In the genomic region with DNA sequence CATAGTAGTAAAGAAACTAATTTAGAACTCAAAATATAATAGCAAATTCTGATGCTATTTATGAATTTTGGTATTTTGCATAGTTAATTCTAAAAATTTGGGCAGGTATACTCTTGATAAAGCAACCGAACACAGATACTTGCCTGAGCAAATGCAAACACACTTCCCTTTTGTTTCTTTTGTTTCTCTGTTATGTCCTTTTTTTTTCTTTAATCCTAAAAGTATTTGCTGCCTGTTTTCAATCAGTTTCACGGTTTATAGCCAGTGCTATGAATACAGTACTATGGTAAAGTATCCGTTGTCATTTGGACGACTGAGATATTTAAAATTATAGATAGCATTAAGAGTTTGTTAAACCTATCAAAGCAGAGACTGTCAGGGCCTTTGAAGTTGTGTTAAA, we compare ENCODE assay signal across 11 cellular contexts. TPM values are rescaled to one million over a fixed set of nuclear protein-coding genes. Genes with fewer than 3 reads are reported as not detected.
DNase-seq lines count a peak whose midpoint lies in the region; TF ChIP-seq lines count a peak whose summit lies in the region.
"Had no signal": no experiment of that assay in that cellular context is flagged by ENCODE, and none has a peak within 500 bp of the region (broad histone marks: within the 10 kb centered on the region; RNA-seq: fewer than 3 reads in every experiment).

No MANE protein-coding gene starts in this region.

- no CpG with 5 or more reads among the region's 4 CpGs for WGBS in mesodermal cell (ENCODE audit: insufficient coverage in 2 of 2), 2 experiments

- no peak overlapping the region for H3K27ac ChIP-seq in mesodermal cell (ENCODE audit: low read depth, low read length, severe bottlenecking)
- H3K27ac ChIP-seq: ovary had no signal

- peaks cover 12% of the 10 kb centered on the region for H3K36me3 ChIP-seq in mesodermal cell (ENCODE audit: control insufficient read depth, insufficient read depth, low read length)
- H3K36me3 ChIP-seq: ovary had no signal

- TF ChIP-seq CTCF in Calu3 (IDR thresholded peaks at IDR 0.05; ENCODE audit: unreplicated experiment) (no peak), HFF-Myc (IDR thresholded peaks at IDR 0.05; ENCODE audit: low read depth, low read length, missing control alignments) (no peak)

- no peaks in the 10 kb centered on the region for H3K9me3 Mint-ChIP-seq in Calu3 (ENCODE audit: low read depth, unreplicated experiment)
- H3K9me3 Mint-ChIP-seq in activated CD4-positive, alpha-beta memory T cell treated with anti-CD3 and anti-CD28 coated beads, Interleukin-2, amount 10 ng/mL, durations not matched to agents 7 days and 5 days, result no peaks in the 10 kb centered on the region

- intact Hi-C loops in Calu3 (cut with micrococcal nuclease; ENCODE audit: unreplicated experiment), result loop anchor here (2.0 to 5.0 kb wide), 2 partner anchors 15 to 37 kb away; no protein-coding TSS in a partner anchor

- no peaks in the 10 kb centered on the region for H3K27me3 Mint-ChIP-seq in Calu3 (ENCODE audit: unreplicated experiment)
- no peaks in the 10 kb centered on the region for H3K27me3 Mint-ChIP-seq in activated CD4-positive, alpha-beta memory T cell treated with anti-CD3 and anti-CD28 coated beads, Interleukin-2, amount 10 ng/mL, durations not matched to agents 7 days and 5 days

- no peaks in the 10 kb centered on the region for H3K9me3 ChIP-seq in mesodermal cell (ENCODE audit: control insufficient read depth, low read length)
- H3K9me3 ChIP-seq: ovary had no signal

- BruUV-seq in Calu3 (replicated peaks; lab: Mats Ljungman, UMichigan), result no TSS peak

- CTCF ChIA-PET in Calu3 (lab: Charles Lee), result no interaction called here
- CTCF ChIA-PET in activated CD4-positive, alpha-beta memory T cell treated with anti-CD3 and anti-CD28 coated beads, Interleukin-2, amount 10 ng/mL, durations not matched to agents 7 days and 5 days (lab: Charles Lee), result no interaction called here

- H3K4me3 Mint-ChIP-seq in Calu3 (ENCODE audit: low read depth, unreplicated experiment), result peak overlapping the region; percentile 96
- peak overlapping the region; percentile 11 for H3K4me3 Mint-ChIP-seq in activated CD4-positive, alpha-beta memory T cell treated with anti-CD3 and anti-CD28 coated beads, Interleukin-2, amount 10 ng/mL, durations not matched to agents 7 days and 5 days

- H3K4me1 ChIP-seq in mesodermal cell (ENCODE audit: control insufficient read depth, insufficient read depth, low read length, poor library complexity, severe bottlenecking), result no peaks in the 10 kb centered on the region

- no peak overlapping the region for H3K27ac Mint-ChIP-seq in Calu3 (ENCODE audit: unreplicated experiment)
- H3K27ac Mint-ChIP-seq in activated CD4-positive, alpha-beta memory T cell treated with anti-CD3 and anti-CD28 coated beads, Interleukin-2, amount 10 ng/mL, durations not matched to agents 7 days and 5 days, result no peak overlapping the region

- no peak for DNase-seq in Calu3
- DNase-seq in HFF-Myc (ENCODE audit: extremely low read depth, low read depth), result no peak
- no peak for DNase-seq in activated CD4-positive, alpha-beta memory T cell treated with anti-CD3 and anti-CD28 coated beads, Interleukin-2, amount 10 ng/mL, durations not matched to agents 7 days and 5 days
- DNase-seq in NCI-H2171 (lab: John Stamatoyannopoulos, UW), result no peak
- DNase-seq in HUDEP-2 (lab: John Stamatoyannopoulos, UW; ENCODE audit: unreplicated experiment in 76 of 76), result no peak
- no peak for DNase-seq in stimulated activated naive CD4-positive, alpha-beta T cell (lab: John Stamatoyannopoulos, UW)
- DNase-seq: NCI-H2081; ovary; stimulated activated naive CD4-positive, alpha-beta T cell treated with Interleukin-2 at 50 U/mL for 16 hours; T-helper 9 cell had no signal

- H3K4me1 Mint-ChIP-seq in Calu3 (ENCODE audit: low read depth, unreplicated experiment), result no peaks in the 10 kb centered on the region
- peaks cover 24% of the 10 kb centered on the region for H3K4me1 Mint-ChIP-seq in activated CD4-positive, alpha-beta memory T cell treated with anti-CD3 and anti-CD28 coated beads, Interleukin-2, amount 10 ng/mL, durations not matched to agents 7 days and 5 days

- peaks cover 33% of the 10 kb centered on the region for H3K36me3 Mint-ChIP-seq in Calu3 (ENCODE audit: insufficient read depth, unreplicated experiment)
- H3K36me3 Mint-ChIP-seq in activated CD4-positive, alpha-beta memory T cell treated with anti-CD3 and anti-CD28 coated beads, Interleukin-2, amount 10 ng/mL, durations not matched to agents 7 days and 5 days (ENCODE audit: low read depth), result peaks cover 21% of the 10 kb centered on the region

- POLR2A ChIA-PET in activated CD4-positive, alpha-beta memory T cell treated with anti-CD3 and anti-CD28 coated beads, Interleukin-2, amount 10 ng/mL, durations not matched to agents 7 days and 5 days (lab: Charles Lee), result no interaction called here

- H3K4me3 ChIP-seq in HFF-Myc (replicated peaks; ENCODE audit: low read depth, low read length) (peak overlapping the region; percentile 81), mesodermal cell (ENCODE audit: extremely low read depth, insufficient read depth, low read length, poor library complexity, severe bottlenecking) (peak overlapping the region; percentile 21)
- H3K4me3 ChIP-seq: ovary had no signal

RNA-seq across cellular contexts. Expression of a gene that starts 2.6 kb away (rescaled TPM):
- total RNA-seq in Calu3 (2022), result 42.0 and 42.4 TPM in 2 replicates
- total RNA-seq in activated CD4-positive, alpha-beta memory T cell treated with anti-CD3 and anti-CD28 coated beads, Interleukin-2, amount 10 ng/mL, durations not matched to agents 7 days and 5 days, result 10 to 100 TPM; 31.3 to 31.7 TPM
- 50.6 TPM for polyA plus RNA-seq in mesodermal cell (2013, experiment 1 of 2)
- 52.5 TPM for polyA plus RNA-seq in mesodermal cell (2013, experiment 2 of 2)
